In the genomic region with DNA sequence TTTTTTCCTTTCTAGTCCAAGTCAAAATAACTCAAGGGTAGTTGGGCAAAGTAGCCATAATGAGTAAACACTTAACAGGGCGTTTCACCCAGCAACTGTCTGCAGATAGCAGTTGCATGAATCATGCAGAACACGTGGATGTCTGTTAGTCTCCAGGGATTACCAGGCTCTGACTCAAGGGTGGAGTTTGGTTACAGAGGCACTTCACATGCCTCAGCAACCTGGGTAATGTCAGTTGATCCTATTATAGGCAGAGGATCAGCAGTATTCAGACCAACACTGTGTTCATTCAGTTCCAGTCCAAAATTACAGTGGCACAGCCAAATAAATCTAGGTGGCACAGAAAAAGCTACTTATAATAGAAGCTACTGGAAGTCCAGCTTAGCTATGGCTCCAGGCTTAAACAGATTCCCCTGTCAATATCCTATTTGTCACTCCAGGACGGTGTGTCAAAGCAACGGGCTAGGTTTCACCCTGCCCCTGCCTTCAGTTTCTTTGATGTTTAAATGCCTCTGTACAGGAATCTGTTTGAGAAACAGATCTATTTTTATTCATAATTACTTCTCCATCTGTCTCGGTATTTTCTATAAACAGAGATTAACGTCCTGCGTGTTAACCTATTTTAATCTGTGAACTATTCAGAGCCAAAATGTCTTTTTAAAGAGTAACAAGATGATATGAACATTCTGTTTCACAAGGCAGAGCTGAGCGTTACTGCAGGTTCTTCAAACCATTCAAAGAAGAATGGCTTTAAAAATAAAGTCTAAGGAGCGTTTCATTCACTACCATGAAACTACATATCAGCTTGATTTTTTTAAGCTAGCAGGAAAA, we compare ENCODE assay signal across 9 cellular contexts.
A peak's percentile ranks its signal among the peaks of the same experiment; 100 is the strongest.
DNase-seq lines count a peak whose midpoint lies in the region; ATAC-seq, FAIRE-seq and TF ChIP-seq lines count a peak whose summit lies in the region.
"Had no signal": no experiment of that assay in that cellular context is flagged by ENCODE, and none has a peak within 500 bp of the region (broad histone marks: within the 10 kb centered on the region; RNA-seq: fewer than 3 reads in every experiment).

No MANE protein-coding gene starts in this region.

- H3K27ac ChIP-seq in DND-41 (ENCODE audit: low read length) (peak overlapping the region; percentile 87), endodermal cell (ENCODE audit: low read depth, low read length) (no peak overlapping the region), mucosa of rectum (ENCODE audit: low read depth in 2 of 2, low read length in 2 of 2) (peak overlapping the region; percentile 84 to 94)

- peak overlapping the region; percentile 35 for H3K4me2 ChIP-seq in DND-41 (ENCODE audit: insufficient read depth, low read length)

- H2AFZ ChIP-seq in DND-41 (ENCODE audit: low read depth, low read length) = peak overlapping the region; percentile 23

- no peaks in the 10 kb centered on the region for H4K20me1 ChIP-seq in DND-41 (ENCODE audit: insufficient read depth, low read length)

- peaks cover 41% of the 10 kb centered on the region for H3K4me1 ChIP-seq in DND-41 (ENCODE audit: insufficient read depth, low read length)
- no peaks in the 10 kb centered on the region for H3K4me1 ChIP-seq in endodermal cell (ENCODE audit: control insufficient read depth, insufficient read depth, low read length)
- peaks cover 7 to 33% of the 10 kb centered on the region in 2 donors for H3K4me1 ChIP-seq in mucosa of rectum (ENCODE audit: control insufficient read depth in 2 of 2, insufficient read depth in 2 of 2, low read length in 2 of 2)

- H3K4me3 Mint-ChIP-seq in endodermal cell = no peak overlapping the region
- H3K4me3 Mint-ChIP-seq: activated naive CD4-positive, alpha-beta T cell treated with anti-CD3 and anti-CD28 coated beads, Interleukin-2, amount 50 U/mL, for 24 hours had no signal

- no peaks in the 10 kb centered on the region for H3K36me3 Mint-ChIP-seq in endodermal cell (ENCODE audit: low read depth)
- H3K36me3 Mint-ChIP-seq: activated naive CD4-positive, alpha-beta T cell treated with anti-CD3 and anti-CD28 coated beads, Interleukin-2, amount 50 U/mL, for 24 hours had no signal

- no peaks in the 10 kb centered on the region for H3K79me2 ChIP-seq in DND-41 (ENCODE audit: insufficient read depth, low read length)

- H3K27ac Mint-ChIP-seq in endodermal cell = no peak overlapping the region
- H3K27ac Mint-ChIP-seq: activated naive CD4-positive, alpha-beta T cell treated with anti-CD3 and anti-CD28 coated beads, Interleukin-2, amount 50 U/mL, for 24 hours had no signal

- no peaks in the 10 kb centered on the region for H3K27me3 Mint-ChIP-seq in endodermal cell (ENCODE audit: insufficient read depth)
- H3K27me3 Mint-ChIP-seq: activated naive CD4-positive, alpha-beta T cell treated with anti-CD3 and anti-CD28 coated beads, Interleukin-2, amount 50 U/mL, for 24 hours had no signal

- ATAC-seq in DND-41 (ENCODE audit: insufficient read depth, low read depth) = peak; percentile 91
- peak; percentile 97 for ATAC-seq in GM21447 (IDR thresholded peaks at IDR 0.05; ENCODE audit: unreplicated experiment)

- H3K9me3 ChIP-seq in DND-41 (ENCODE audit: insufficient read depth, low read length, severe bottlenecking) (no peaks in the 10 kb centered on the region), endodermal cell (ENCODE audit: control insufficient read depth, low read length) (no peaks in the 10 kb centered on the region), mucosa of rectum (ENCODE audit: control insufficient read depth in 2 of 2, low read length in 2 of 2) (no peaks in the 10 kb centered on the region)

- H3K27me3 ChIP-seq in DND-41 (ENCODE audit: insufficient read depth, low read length, poor library complexity) (no peaks in the 10 kb centered on the region), endodermal cell (ENCODE audit: control insufficient read depth, insufficient read depth, low read length, poor library complexity, severe bottlenecking) (no peaks in the 10 kb centered on the region), mucosa of rectum (ENCODE audit: control insufficient read depth in 2 of 2, insufficient read depth in 2 of 2, low read length in 2 of 2) (no peaks in the 10 kb centered on the region)

- no peak for FAIRE-seq in GM12891 (lab: Jason Lieb, UNC)

- TF ChIP-seq POLR2A in GM12891 (IDR thresholded peaks at IDR 0.05; ENCODE audit: low read depth, low read length) = no peak

- peak overlapping the region; percentile 43 for H3K9ac ChIP-seq in DND-41 (ENCODE audit: low read depth, low read length)
- no peak overlapping the region for H3K9ac ChIP-seq in endodermal cell (ENCODE audit: extremely low read depth, low read length, poor library complexity, severe bottlenecking)
- H3K9ac ChIP-seq in mucosa of rectum (ENCODE audit: low read depth in 1 of 2, low read length in 2 of 2) = peak overlapping the region in 1 of 2 donors; percentile 67

- no peaks in the 10 kb centered on the region for H3K9me3 Mint-ChIP-seq in endodermal cell
- H3K9me3 Mint-ChIP-seq: activated naive CD4-positive, alpha-beta T cell treated with anti-CD3 and anti-CD28 coated beads, Interleukin-2, amount 50 U/mL, for 24 hours had no signal

- DNase-seq in DND-41 = peak; percentile 79
- peak in 72 of 76 experiments; percentile 10 to 91 (median 67) for DNase-seq in HUDEP-2 (lab: John Stamatoyannopoulos, UW; ENCODE audit: unreplicated experiment in 76 of 76)
- DNase-seq in OCI-M1 (lab: John Stamatoyannopoulos, UW) = peak; percentile 84
- peak; percentile 62 for DNase-seq in endodermal cell
- no peak for DNase-seq in putamen (ENCODE audit: low spot score)
- no peak for DNase-seq in GM12891 (ENCODE audit: insufficient read length, low spot score)

- WGBS in endodermal cell (ENCODE audit: insufficient coverage in 1 of 2, insufficient read length in 1 of 2), 2 experiments = 80 to 82% methylated on average over 6 to 9 of the region's 9 CpGs

- H3K4me3 ChIP-seq in DND-41 (ENCODE audit: low read depth in 1 of 2, low read length in 2 of 2) = no peak overlapping the region
- H3K4me3 ChIP-seq in endodermal cell (ENCODE audit: low read length) = no peak overlapping the region
- H3K4me3 ChIP-seq in mucosa of rectum (ENCODE audit: low read length in 2 of 2) = peak overlapping the region in 1 of 2 donors; percentile 34

- peaks cover 1% of the 10 kb centered on the region for H3K4me1 Mint-ChIP-seq in endodermal cell
- H3K4me1 Mint-ChIP-seq: activated naive CD4-positive, alpha-beta T cell treated with anti-CD3 and anti-CD28 coated beads, Interleukin-2, amount 50 U/mL, for 24 hours had no signal

- TF ChIP-seq CTCF in DND-41 (IDR thresholded peaks at IDR 0.05; ENCODE audit: borderline replicate concordance, extremely low read depth, low read length, poor library complexity, severe bottlenecking) (no peak), endodermal cell (conservative IDR thresholded peaks at IDR 0.05) (no peak)

- H3K36me3 ChIP-seq in DND-41 (ENCODE audit: insufficient read depth, low read length) (no peaks in the 10 kb centered on the region), endodermal cell (ENCODE audit: control insufficient read depth, insufficient read depth, low read length) (no peaks in the 10 kb centered on the region), mucosa of rectum (ENCODE audit: control insufficient read depth in 2 of 2, insufficient read depth in 2 of 2, low read length in 2 of 2) (no peaks in the 10 kb centered on the region)

TF ChIP-seq in GM12891, 5 proteins besides CTCF, POLR2A, EP300 and RAD21:
- TF ChIP-seq POLR2AphosphoS5 (IDR thresholded peaks at IDR 0.05; ENCODE audit: low read depth, low read length) = no peak
- TF ChIP-seq TAF1 (IDR thresholded peaks at IDR 0.05; ENCODE audit: low read depth, low read length) = no peak
- TF ChIP-seq POU2F2 (IDR thresholded peaks at IDR 0.05; ENCODE audit: low read depth, low read length) = no peak
- no peak for TF ChIP-seq PAX5 (IDR thresholded peaks at IDR 0.05; ENCODE audit: insufficient read depth, low read length, severe bottlenecking)
- no peak for TF ChIP-seq SPI1 (IDR thresholded peaks at IDR 0.05; ENCODE audit: low read depth, low read length)

Comparison
In these comparisons a context has a peak if more than half of its experiments do, and no peak if none do; other contexts are left out.
1. DNase-seq: peak in DND-41 (single experiment), HUDEP-2 (72 of 76), OCI-M1 (single experiment) and endodermal cell (single experiment); none in putamen (single experiment) and GM12891 (single experiment).